Comparison of ENCODE assay signal across 1 cellular context in genomic region chr12:97134495-97134894, GRCh38.
TF ChIP-seq lines count a peak whose summit lies in the region.

No MANE protein-coding gene starts in this region.

TF ChIP-seq in HCT116, 20 proteins besides CTCF, POLR2A, EP300 and RAD21:
- TF ChIP-seq TCF7L2 (IDR thresholded peaks at IDR 0.05; ENCODE audit: borderline replicate concordance, extremely low read depth, insufficient read depth, insufficient read length), result no peak
